17 cellular contexts compared by ENCODE assay signal in genomic region chr15:56994280-56994679, GRCh38.
A peak's percentile ranks its signal among the peaks of the same experiment; 100 is the strongest.
DNase-seq lines count a peak whose midpoint lies in the region; ATAC-seq and TF ChIP-seq lines count a peak whose summit lies in the region.
"Had no signal": no experiment of that assay in that cellular context is flagged by ENCODE, and none has a peak within 500 bp of the region (broad histone marks: within the 10 kb centered on the region; RNA-seq: fewer than 3 reads in every experiment).

No MANE protein-coding gene starts in this region.

- no peak for TF ChIP-seq CTCF in Calu3 (IDR thresholded peaks at IDR 0.05; ENCODE audit: unreplicated experiment)

- ATAC-seq in activated T-cell treated with anti-CD3 and anti-CD28 coated beads, Interleukin-2, amount 50 U/mL, for 72 hours (replicated peaks in 1 of 2), result no peak
- no peak for ATAC-seq in activated T-cell treated with anti-CD3 and anti-CD28 coated beads, Interleukin-2, amount 50 U/mL, for 4 hours
- ATAC-seq in central memory CD8-positive, alpha-beta T cell (replicated peaks; ENCODE audit: extremely low read depth, poor library complexity, severe bottlenecking), result no peak
- no peak for ATAC-seq in activated T-helper 17 cell treated with anti-CD3 and anti-CD28 coated beads, Interleukin-2, amount 50 U/mL, for 72 hours (replicated peaks)
- ATAC-seq: A549, GM12878 had no signal

- BruUV-seq in Calu3 (replicated peaks; lab: Mats Ljungman, UMichigan), result no TSS peak

- H3K4me3 Mint-ChIP-seq in activated T-cell treated with anti-CD3 and anti-CD28 coated beads, Interleukin-2, amount 50 U/mL, for 72 hours, result no peak overlapping the region
- H3K4me3 Mint-ChIP-seq in activated T-cell treated with anti-CD3 and anti-CD28 coated beads, Interleukin-2, amount 50 U/mL, for 4 hours, result no peak overlapping the region
- H3K4me3 Mint-ChIP-seq in Calu3 (ENCODE audit: low read depth, unreplicated experiment), result no peak overlapping the region
- H3K4me3 Mint-ChIP-seq in central memory CD8-positive, alpha-beta T cell, result no peak overlapping the region
- no peak overlapping the region for H3K4me3 Mint-ChIP-seq in activated naive CD4-positive, alpha-beta T cell treated with anti-CD3 and anti-CD28 coated beads, Interleukin-2, amount 10 ng/mL, durations not matched to agents 7 days and 5 days
- H3K4me3 Mint-ChIP-seq in activated T-helper 17 cell treated with anti-CD3 and anti-CD28 coated beads, Interleukin-2, amount 50 U/mL, for 72 hours, result no peak overlapping the region
- H3K4me3 Mint-ChIP-seq: CD4-positive, alpha-beta memory T cell had no signal

- peaks cover 4% of the 10 kb centered on the region in 2 donors for H3K9me3 Mint-ChIP-seq in activated T-cell treated with anti-CD3 and anti-CD28 coated beads, Interleukin-2, amount 50 U/mL, for 72 hours
- peaks cover 3% of the 10 kb centered on the region for H3K9me3 Mint-ChIP-seq in activated T-cell treated with anti-CD3 and anti-CD28 coated beads, Interleukin-2, amount 50 U/mL, for 4 hours
- peaks cover 6% of the 10 kb centered on the region for H3K9me3 Mint-ChIP-seq in Calu3 (ENCODE audit: low read depth, unreplicated experiment)
- H3K9me3 Mint-ChIP-seq in central memory CD8-positive, alpha-beta T cell, result no peaks in the 10 kb centered on the region
- H3K9me3 Mint-ChIP-seq in activated naive CD4-positive, alpha-beta T cell treated with anti-CD3 and anti-CD28 coated beads, Interleukin-2, amount 10 ng/mL, durations not matched to agents 7 days and 5 days, result no peaks in the 10 kb centered on the region
- H3K9me3 Mint-ChIP-seq in activated T-helper 17 cell treated with anti-CD3 and anti-CD28 coated beads, Interleukin-2, amount 50 U/mL, for 72 hours, result no peaks in the 10 kb centered on the region
- H3K9me3 Mint-ChIP-seq: CD4-positive, alpha-beta memory T cell had no signal

- peak overlapping the region; percentile 60 for H3K27ac Mint-ChIP-seq in activated T-cell treated with anti-CD3 and anti-CD28 coated beads, Interleukin-2, amount 50 U/mL, for 72 hours
- peak overlapping the region; percentile 19 for H3K27ac Mint-ChIP-seq in Calu3 (ENCODE audit: unreplicated experiment)
- peak overlapping the region; percentile 39 for H3K27ac Mint-ChIP-seq in central memory CD8-positive, alpha-beta T cell (ENCODE audit: low read depth)
- H3K27ac Mint-ChIP-seq in activated naive CD4-positive, alpha-beta T cell treated with anti-CD3 and anti-CD28 coated beads, Interleukin-2, amount 10 ng/mL, durations not matched to agents 7 days and 5 days, result no peak overlapping the region
- no peak overlapping the region for H3K27ac Mint-ChIP-seq in activated T-helper 17 cell treated with anti-CD3 and anti-CD28 coated beads, Interleukin-2, amount 50 U/mL, for 72 hours
- H3K27ac Mint-ChIP-seq: CD4-positive, alpha-beta memory T cell had no signal

- CTCF ChIA-PET in Calu3 (lab: Charles Lee), result no interaction called here
- CTCF ChIA-PET in activated naive CD4-positive, alpha-beta T cell treated with anti-CD3 and anti-CD28 coated beads, Interleukin-2, amount 10 ng/mL, durations not matched to agents 7 days and 5 days (lab: Charles Lee), result no interaction called here

- peaks cover 11% of the 10 kb centered on the region for H3K4me1 Mint-ChIP-seq in activated T-cell treated with anti-CD3 and anti-CD28 coated beads, Interleukin-2, amount 50 U/mL, for 72 hours (ENCODE audit: low read depth)
- peaks cover 14% of the 10 kb centered on the region for H3K4me1 Mint-ChIP-seq in activated T-cell treated with anti-CD3 and anti-CD28 coated beads, Interleukin-2, amount 50 U/mL, for 4 hours (ENCODE audit: low read depth)
- H3K4me1 Mint-ChIP-seq in Calu3 (ENCODE audit: low read depth, unreplicated experiment), result peaks cover 6% of the 10 kb centered on the region
- peaks cover 32% of the 10 kb centered on the region for H3K4me1 Mint-ChIP-seq in central memory CD8-positive, alpha-beta T cell
- peaks cover 5% of the 10 kb centered on the region for H3K4me1 Mint-ChIP-seq in activated naive CD4-positive, alpha-beta T cell treated with anti-CD3 and anti-CD28 coated beads, Interleukin-2, amount 10 ng/mL, durations not matched to agents 7 days and 5 days
- peaks cover 5% of the 10 kb centered on the region for H3K4me1 Mint-ChIP-seq in activated T-helper 17 cell treated with anti-CD3 and anti-CD28 coated beads, Interleukin-2, amount 50 U/mL, for 72 hours

- intact Hi-C loops in Calu3 (cut with micrococcal nuclease; ENCODE audit: unreplicated experiment), result no loop called here

- no peaks in the 10 kb centered on the region for H3K27me3 Mint-ChIP-seq in activated T-cell treated with anti-CD3 and anti-CD28 coated beads, Interleukin-2, amount 50 U/mL, for 72 hours (ENCODE audit: low read depth)
- H3K27me3 Mint-ChIP-seq in activated T-cell treated with anti-CD3 and anti-CD28 coated beads, Interleukin-2, amount 50 U/mL, for 4 hours (ENCODE audit: low read depth), result no peaks in the 10 kb centered on the region
- H3K27me3 Mint-ChIP-seq in Calu3 (ENCODE audit: unreplicated experiment), result no peaks in the 10 kb centered on the region
- H3K27me3 Mint-ChIP-seq in central memory CD8-positive, alpha-beta T cell, result no peaks in the 10 kb centered on the region
- H3K27me3 Mint-ChIP-seq in activated naive CD4-positive, alpha-beta T cell treated with anti-CD3 and anti-CD28 coated beads, Interleukin-2, amount 10 ng/mL, durations not matched to agents 7 days and 5 days, result no peaks in the 10 kb centered on the region
- no peaks in the 10 kb centered on the region for H3K27me3 Mint-ChIP-seq in activated T-helper 17 cell treated with anti-CD3 and anti-CD28 coated beads, Interleukin-2, amount 50 U/mL, for 72 hours
- H3K27me3 Mint-ChIP-seq: CD4-positive, alpha-beta memory T cell had no signal

- no peak for DNase-seq in activated T-cell treated with anti-CD3 and anti-CD28 coated beads, Interleukin-2, amount 50 U/mL, for 72 hours
- no peak for DNase-seq in activated T-cell treated with anti-CD3 and anti-CD28 coated beads, Interleukin-2, amount 50 U/mL, for 4 hours
- DNase-seq in Calu3, result no peak
- no peak for DNase-seq in central memory CD8-positive, alpha-beta T cell (ENCODE audit: low spot score in 2 of 2)
- no peak for DNase-seq in activated naive CD4-positive, alpha-beta T cell treated with anti-CD3 and anti-CD28 coated beads, Interleukin-2, amount 10 ng/mL, durations not matched to agents 7 days and 5 days
- DNase-seq: C1 segment of cervical spinal cord; CD4-positive, alpha-beta memory T cell; COR-L47; DMS153; EL; GDM1; GM23248; H7; HCEC 1CT had no signal

- H3K36me3 Mint-ChIP-seq in activated T-cell treated with anti-CD3 and anti-CD28 coated beads, Interleukin-2, amount 50 U/mL, for 72 hours (ENCODE audit: insufficient read depth in 2 of 2), result peaks cover 7 to 16% of the 10 kb centered on the region in 2 donors
- H3K36me3 Mint-ChIP-seq in activated T-cell treated with anti-CD3 and anti-CD28 coated beads, Interleukin-2, amount 50 U/mL, for 4 hours (ENCODE audit: insufficient read depth), result peaks cover 18% of the 10 kb centered on the region
- H3K36me3 Mint-ChIP-seq in Calu3 (ENCODE audit: insufficient read depth, unreplicated experiment), result peaks cover 13% of the 10 kb centered on the region
- H3K36me3 Mint-ChIP-seq in central memory CD8-positive, alpha-beta T cell (ENCODE audit: insufficient read depth), result peaks cover 1% of the 10 kb centered on the region
- H3K36me3 Mint-ChIP-seq in activated naive CD4-positive, alpha-beta T cell treated with anti-CD3 and anti-CD28 coated beads, Interleukin-2, amount 10 ng/mL, durations not matched to agents 7 days and 5 days, result peaks cover 23% of the 10 kb centered on the region
- H3K36me3 Mint-ChIP-seq in activated T-helper 17 cell treated with anti-CD3 and anti-CD28 coated beads, Interleukin-2, amount 50 U/mL, for 72 hours (ENCODE audit: low read depth), result peaks cover 23% of the 10 kb centered on the region

Comparison
In these comparisons a context has a peak if more than half of its experiments do, and no peak if none do; other contexts are left out.
1. H3K27ac Mint-ChIP-seq: peak in activated T-cell treated with anti-CD3 and anti-CD28 coated beads, Interleukin-2, amount 50 U/mL, for 72 hours (single experiment), Calu3 (single experiment) and central memory CD8-positive, alpha-beta T cell (single experiment); none in activated naive CD4-positive, alpha-beta T cell treated with anti-CD3 and anti-CD28 coated beads, Interleukin-2, amount 10 ng/mL, durations not matched to agents 7 days and 5 days (single experiment) and activated T-helper 17 cell treated with anti-CD3 and anti-CD28 coated beads, Interleukin-2, amount 50 U/mL, for 72 hours (single experiment).